Comparison of ENCODE assay signal across 1 cellular context in genomic region chr16:29765167-29766032, GRCh38.
A peak's percentile ranks its signal among the peaks of the same experiment; 100 is the strongest.
TF ChIP-seq lines count a peak whose summit lies in the region.

No MANE protein-coding gene starts in this region.

TF ChIP-seq in K562, 482 proteins besides CTCF, POLR2A, EP300 and RAD21 (continued from another document):
- TF ChIP-seq, protein P1, sequence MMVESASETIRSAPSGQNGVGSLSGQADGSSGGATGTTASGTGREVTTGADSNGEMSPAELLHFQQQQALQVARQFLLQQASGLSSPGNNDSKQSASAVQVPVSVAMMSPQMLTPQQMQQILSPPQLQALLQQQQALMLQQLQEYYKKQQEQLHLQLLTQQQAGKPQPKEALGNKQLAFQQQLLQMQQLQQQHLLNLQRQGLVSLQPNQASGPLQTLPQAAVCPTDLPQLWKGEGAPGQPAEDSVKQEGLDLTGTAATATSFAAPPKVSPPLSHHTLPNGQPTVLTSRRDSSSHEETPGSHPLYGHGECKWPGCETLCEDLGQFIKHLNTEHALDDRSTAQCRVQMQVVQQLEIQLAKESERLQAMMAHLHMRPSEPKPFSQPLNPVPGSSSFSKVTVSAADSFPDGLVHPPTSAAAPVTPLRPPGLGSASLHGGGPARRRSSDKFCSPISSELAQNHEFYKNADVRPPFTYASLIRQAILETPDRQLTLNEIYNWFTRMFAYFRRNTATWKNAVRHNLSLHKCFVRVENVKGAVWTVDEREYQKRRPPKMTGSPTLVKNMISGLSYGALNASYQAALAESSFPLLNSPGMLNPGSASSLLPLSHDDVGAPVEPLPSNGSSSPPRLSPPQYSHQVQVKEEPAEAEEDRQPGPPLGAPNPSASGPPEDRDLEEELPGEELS (CRISPR knock-in tag; IDR thresholded peaks at IDR 0.05; ENCODE audit: borderline replicate concordance): no peak
- TF ChIP-seq ZBTB11 (CRISPR knock-in tag; IDR thresholded peaks at IDR 0.05) (0 out of 6 replicates have a peak, but pooled peaks of 1 of the 3 experiments have one; percentile 15), CBX8 (IDR thresholded peaks at IDR 0.05; ENCODE audit: borderline replicate concordance, extremely low read depth, low read depth, low read length, poor library complexity, severe bottlenecking) (no peak)
TF ChIP-seq in K562: peak in this region for 13.
